In the genomic region with DNA sequence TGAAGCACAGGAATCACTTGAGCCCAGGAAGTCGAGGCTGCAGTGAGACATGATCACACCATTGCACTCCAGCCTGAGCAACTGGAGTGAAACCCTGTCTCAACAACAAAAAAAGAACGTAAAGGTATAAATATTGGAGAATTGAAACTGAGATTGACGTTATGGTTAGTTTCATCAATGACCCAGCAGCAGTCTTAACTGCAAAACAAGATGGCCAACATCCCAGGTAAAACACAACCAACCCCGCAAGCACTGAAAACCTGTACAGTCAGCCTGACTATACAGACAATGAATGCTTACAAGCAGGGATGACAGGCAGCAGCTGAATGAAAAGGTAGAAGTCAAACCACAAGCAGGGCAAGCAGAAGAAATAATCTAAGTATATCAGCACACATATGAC, we compare ENCODE assay signal across 23 cellular contexts. TPM values are rescaled to one million over a fixed set of nuclear protein-coding genes. Genes with fewer than 3 reads are reported as not detected.
A peak's percentile ranks its signal among the peaks of the same experiment; 100 is the strongest.
DNase-seq lines count a peak whose midpoint lies in the region; ATAC-seq, FAIRE-seq and TF ChIP-seq lines count a peak whose summit lies in the region.
"Had no signal": no experiment of that assay in that cellular context is flagged by ENCODE, and none has a peak within 500 bp of the region (broad histone marks: within the 10 kb centered on the region; RNA-seq: fewer than 3 reads in every experiment).

No MANE protein-coding gene starts in this region.

- CTCF ChIA-PET in activated naive CD4-positive, alpha-beta T cell treated with anti-CD3 and anti-CD28 coated beads, Interleukin-2, amount 10 ng/mL, durations not matched to agents 7 days and 5 days (lab: Charles Lee), result no interaction called here

- no peak for TF ChIP-seq POLR2A in GM12891 (IDR thresholded peaks at IDR 0.05; ENCODE audit: low read depth, low read length)

- H3K36me3 Mint-ChIP-seq in activated T-helper 2 cell treated with anti-CD3 and anti-CD28 coated beads, Interferon-gamma antibody, Interleukin-2, Interleukin-4, amounts not matched to agents 10 μg/mL and 5 μg/mL and 100 μg/mL, durations not matched to agents 14 hours and 24 hours and 36 hours (ENCODE audit: low read depth), result peaks cover 61% of the 10 kb centered on the region
- peaks cover 34% of the 10 kb centered on the region for H3K36me3 Mint-ChIP-seq in activated naive CD4-positive, alpha-beta T cell treated with anti-CD3 and anti-CD28 coated beads, Interleukin-2, amount 10 ng/mL, durations not matched to agents 7 days and 5 days

- peak; percentile 89 for FAIRE-seq in GM12891 (lab: Jason Lieb, UNC)
- FAIRE-seq: bronchial epithelial cell, G401.6, urothelium cell line had no signal

- intact Hi-C loops in activated T-helper 2 cell treated with anti-CD3 and anti-CD28 coated beads, Interferon-gamma antibody, Interleukin-2, Interleukin-4, amounts not matched to agents 10 μg/mL and 5 μg/mL and 100 μg/mL, durations not matched to agents 14 hours and 24 hours and 36 hours (cut with micrococcal nuclease), result no loop called here

- no peaks in the 10 kb centered on the region for H3K27me3 Mint-ChIP-seq in activated T-helper 2 cell treated with anti-CD3 and anti-CD28 coated beads, Interferon-gamma antibody, Interleukin-2, Interleukin-4, amounts not matched to agents 10 μg/mL and 5 μg/mL and 100 μg/mL, durations not matched to agents 14 hours and 24 hours and 36 hours (ENCODE audit: low read depth)
- H3K27me3 Mint-ChIP-seq in activated naive CD4-positive, alpha-beta T cell treated with anti-CD3 and anti-CD28 coated beads, Interleukin-2, amount 10 ng/mL, durations not matched to agents 7 days and 5 days, result no peaks in the 10 kb centered on the region
- H3K27me3 Mint-ChIP-seq: natural killer cell treated with Interleukin-12 subunit alpha and Interleukin-12 subunit beta and Interleukin-15 and Interleukin-18, amount 100 ng/mL, for 72 hours; stimulated activated naive CD8-positive, alpha-beta T cell treated with anti-CD3 and anti-CD28 coated beads, Interleukin-15, amount 100 ng/mL, for 72 hours had no signal

- H3K4me3 Mint-ChIP-seq in activated T-helper 2 cell treated with anti-CD3 and anti-CD28 coated beads, Interferon-gamma antibody, Interleukin-2, Interleukin-4, amounts not matched to agents 10 μg/mL and 5 μg/mL and 100 μg/mL, durations not matched to agents 14 hours and 24 hours and 36 hours (ENCODE audit: low read depth), result no peak overlapping the region
- H3K4me3 Mint-ChIP-seq in activated naive CD4-positive, alpha-beta T cell treated with anti-CD3 and anti-CD28 coated beads, Interleukin-2, amount 10 ng/mL, durations not matched to agents 7 days and 5 days, result no peak overlapping the region
- H3K4me3 Mint-ChIP-seq: natural killer cell treated with Interleukin-12 subunit alpha and Interleukin-12 subunit beta and Interleukin-15 and Interleukin-18, amount 100 ng/mL, for 72 hours; stimulated activated naive CD8-positive, alpha-beta T cell treated with anti-CD3 and anti-CD28 coated beads, Interleukin-15, amount 100 ng/mL, for 72 hours had no signal

- DNase-seq in GM12891 (ENCODE audit: insufficient read length, low spot score) (no peak), NCI-H1417 treated with DMSO at 0.1 percent for 48 hours (lab: John Stamatoyannopoulos, UW) (no peak)
- no peak for DNase-seq in activated T-helper 2 cell treated with anti-CD3 and anti-CD28 coated beads, Interferon-gamma antibody, Interleukin-2, Interleukin-4, amounts not matched to agents 10 μg/mL and 5 μg/mL and 100 μg/mL, durations not matched to agents 14 hours and 24 hours and 36 hours (ENCODE audit: low spot score)
- no peak for DNase-seq in activated naive CD4-positive, alpha-beta T cell treated with anti-CD3 and anti-CD28 coated beads, Interleukin-2, amount 10 ng/mL, durations not matched to agents 7 days and 5 days
- no peak for DNase-seq in stimulated activated CD4-positive, alpha-beta T cell treated with anti-CD3 and anti-CD28 coated beads, Interleukin-2, amount 100 ng/mL, for 48 hours
- DNase-seq: activated naive CD4-positive, alpha-beta T cell treated with Interleukin-2 at 50 U/mL for 16 hours; Caco-2; effector CD8-positive, alpha-beta T cell; KG1; lower lobe of right lung; NCI-H146; NCI-H510A treated with DMSO at 0.1 percent for 48 hours; PC-3; right lobe of liver; SK-N-SH; stimulated activated naive CD8-positive, alpha-beta T cell treated with anti-CD3 and anti-CD28 coated beads, Interleukin-15, amount 100 ng/mL, for 72 hours had no signal

- peaks cover 2% of the 10 kb centered on the region for H3K4me1 Mint-ChIP-seq in activated T-helper 2 cell treated with anti-CD3 and anti-CD28 coated beads, Interferon-gamma antibody, Interleukin-2, Interleukin-4, amounts not matched to agents 10 μg/mL and 5 μg/mL and 100 μg/mL, durations not matched to agents 14 hours and 24 hours and 36 hours (ENCODE audit: low read depth)
- H3K4me1 Mint-ChIP-seq in activated naive CD4-positive, alpha-beta T cell treated with anti-CD3 and anti-CD28 coated beads, Interleukin-2, amount 10 ng/mL, durations not matched to agents 7 days and 5 days, result no peaks in the 10 kb centered on the region

- H3K9me3 Mint-ChIP-seq in activated T-helper 2 cell treated with anti-CD3 and anti-CD28 coated beads, Interferon-gamma antibody, Interleukin-2, Interleukin-4, amounts not matched to agents 10 μg/mL and 5 μg/mL and 100 μg/mL, durations not matched to agents 14 hours and 24 hours and 36 hours, result no peaks in the 10 kb centered on the region
- H3K9me3 Mint-ChIP-seq in activated naive CD4-positive, alpha-beta T cell treated with anti-CD3 and anti-CD28 coated beads, Interleukin-2, amount 10 ng/mL, durations not matched to agents 7 days and 5 days, result no peaks in the 10 kb centered on the region
- H3K9me3 Mint-ChIP-seq: natural killer cell treated with Interleukin-12 subunit alpha and Interleukin-12 subunit beta and Interleukin-15 and Interleukin-18, amount 100 ng/mL, for 72 hours; stimulated activated naive CD8-positive, alpha-beta T cell treated with anti-CD3 and anti-CD28 coated beads, Interleukin-15, amount 100 ng/mL, for 72 hours had no signal

- peak overlapping the region; percentile 53 for H3K27ac Mint-ChIP-seq in activated T-helper 2 cell treated with anti-CD3 and anti-CD28 coated beads, Interferon-gamma antibody, Interleukin-2, Interleukin-4, amounts not matched to agents 10 μg/mL and 5 μg/mL and 100 μg/mL, durations not matched to agents 14 hours and 24 hours and 36 hours
- no peak overlapping the region for H3K27ac Mint-ChIP-seq in activated naive CD4-positive, alpha-beta T cell treated with anti-CD3 and anti-CD28 coated beads, Interleukin-2, amount 10 ng/mL, durations not matched to agents 7 days and 5 days
- H3K27ac Mint-ChIP-seq: natural killer cell treated with Interleukin-12 subunit alpha and Interleukin-12 subunit beta and Interleukin-15 and Interleukin-18, amount 100 ng/mL, for 72 hours had no signal

- ATAC-seq in GM19372 (IDR thresholded peaks at IDR 0.05; ENCODE audit: low read depth, unreplicated experiment) (peak; percentile 67), HG03095 (IDR thresholded peaks at IDR 0.05; ENCODE audit: unreplicated experiment) (peak; percentile 46), HG03521 (IDR thresholded peaks at IDR 0.05; ENCODE audit: unreplicated experiment) (no peak)
- ATAC-seq: lower lobe of right lung; natural killer cell treated with Interleukin-12 subunit alpha and Interleukin-12 subunit beta and Interleukin-15 and Interleukin-18, amount 100 ng/mL, for 72 hours; PC-3; right lobe of liver; stimulated activated naive CD8-positive, alpha-beta T cell treated with anti-CD3 and anti-CD28 coated beads, Interleukin-15, amount 100 ng/mL, for 72 hours had no signal

TF ChIP-seq in GM12891, 5 proteins besides CTCF, POLR2A, EP300 and RAD21:
- peak; percentile 84 for TF ChIP-seq SPI1 (IDR thresholded peaks at IDR 0.05; ENCODE audit: low read depth, low read length)
- TF ChIP-seq PAX5 (IDR thresholded peaks at IDR 0.05; ENCODE audit: insufficient read depth, low read length, severe bottlenecking), result no peak

RNA-seq across cellular contexts. Expression of a gene that starts 34.7 kb away (rescaled TPM):
- 22.8 TPM for polyA plus RNA-seq in GM12891 (2012; ENCODE audit: low read depth, missing spikeins)
- 50.0 and 51.4 TPM in 2 replicates for total RNA-seq in activated T-helper 2 cell treated with anti-CD3 and anti-CD28 coated beads, Interferon-gamma antibody, Interleukin-2, Interleukin-4, amounts not matched to agents 10 μg/mL and 5 μg/mL and 100 μg/mL, durations not matched to agents 14 hours and 24 hours and 36 hours
